In genomic region chr6:49929340-49929739, GRCh38 we compare ENCODE assay signal across 32 cellular contexts. TPM values are rescaled to one million over a fixed set of nuclear protein-coding genes. Genes with fewer than 3 reads are reported as not detected.
"Had no signal": no experiment of that assay in that cellular context is flagged by ENCODE, and none has a peak within 500 bp of the region (broad histone marks: within the 10 kb centered on the region; RNA-seq: fewer than 3 reads in every experiment).

No MANE protein-coding gene starts in this region.

- ATAC-seq: stimulated activated effector memory CD8-positive, alpha-beta T cell treated with anti-CD3 and anti-CD28 coated beads, Interleukin-12 subunit alpha, Interleukin-12 subunit beta, amount 100 ng/mL, for 72 hours; stimulated activated memory B cell treated with anti-CD40 and anti-IgM and Interleukin-4, amounts not matched to agents 10 μg/mL and 1 μg/mL and 100 μg/mL, for 72 hours; stimulated activated naive B cell treated with anti-CD40 and anti-IgM and Interleukin-4, amounts not matched to agents 10 μg/mL and 1 μg/mL and 100 μg/mL, for 72 hours; stimulated activated naive CD8-positive, alpha-beta T cell treated with anti-CD3 and anti-CD28 coated beads, Interleukin-15, amount 100 ng/mL, for 72 hours; stimulated activated naive CD8-positive, alpha-beta T cell treated with anti-CD3 and anti-CD28 coated beads, Interleukin-15, Interleukin-2, amounts not matched to agents 100 U/mL and 50 U/mL, for 24 hours; upper lobe of right lung had no signal

- H3K4me1 ChIP-seq: stomach, suprapubic skin, testis, thyroid gland, tibial artery, tibial nerve, transverse colon, upper lobe of left lung, upper lobe of right lung, uterus, vagina had no signal

- H3K27me3 ChIP-seq: testis, thyroid gland, tibial artery, tibial nerve, transverse colon, upper lobe of left lung, upper lobe of right lung, uterus, vagina had no signal

- H3K27ac ChIP-seq: stomach, suprapubic skin, testis, thoracic aorta, thyroid gland, tibial artery, tibial nerve, transverse colon, upper lobe of left lung, upper lobe of right lung, uterus, vagina had no signal

- FAIRE-seq: urothelium cell line had no signal

- H3K9me3 ChIP-seq: stomach, suprapubic skin, testis, thoracic aorta, thyroid gland, tibial artery, tibial nerve, transverse colon, upper lobe of left lung, upper lobe of right lung, uterus, vagina had no signal

- DNase-seq: stimulated activated CD4-positive, alpha-beta T cell treated with anti-CD3 and anti-CD28 coated beads, Interleukin-2, amount 100 ng/mL, for 48 hours; stimulated activated CD4-positive, alpha-beta T cell treated with anti-CD3 and anti-CD28 coated beads, Interleukin-4, amount 100 ng/mL, for 1 hour; stimulated activated CD4-positive, alpha-beta T cell treated with anti-CD3 and anti-CD28 coated beads, Interleukin-4, amount 100 ng/mL, for 24 hours; stimulated activated CD4-positive, alpha-beta T cell treated with anti-CD3 and anti-CD28 coated beads, Interleukin-4, amount 100 ng/mL, for 4 hours; stimulated activated CD8-positive, alpha-beta memory T cell treated with anti-CD3 and anti-CD28 coated beads, Interleukin-4, amount 100 ng/mL, for 48 hours; stimulated activated naive B cell treated with anti-CD40 and anti-IgM and Interleukin-4, amounts not matched to agents 10 μg/mL and 1 μg/mL and 100 μg/mL, for 72 hours; stimulated activated naive CD4-positive, alpha-beta T cell; stimulated activated naive CD4-positive, alpha-beta T cell treated with Interleukin-2 at 50 U/mL for 16 hours; stimulated activated naive CD8-positive, alpha-beta T cell treated with anti-CD3 and anti-CD28 coated beads, Interleukin-15, amount 100 ng/mL, for 72 hours; stimulated activated naive CD8-positive, alpha-beta T cell treated with anti-CD3 and anti-CD28 coated beads, Interleukin-15, Interleukin-2, amounts not matched to agents 100 U/mL and 50 U/mL, for 24 hours; stomach; substantia nigra; testis; thyroid gland; tibial artery; transverse colon; trophoblast cell; upper lobe of left lung; upper lobe of right lung; uterus had no signal

- H3K36me3 ChIP-seq: stomach, suprapubic skin, thoracic aorta, thyroid gland, tibial artery, tibial nerve, transverse colon, upper lobe of left lung, upper lobe of right lung, uterus, vagina had no signal

- H3K4me3 ChIP-seq: stomach, suprapubic skin, testis, thoracic aorta, thyroid gland, tibial artery, tibial nerve, transverse colon, upper lobe of left lung, upper lobe of right lung, uterus, vagina had no signal

RNA-seq across cellular contexts. Expression of gene DEFB114, which starts 34.6 kb away (rescaled TPM):
- total RNA-seq: stomach, subcutaneous adipose tissue, suprapubic skin, temporal lobe, testis, thoracic aorta, thyroid gland, tibial nerve, transverse colon, upper lobe of left lung, upper lobe of right lung, ureter, urinary bladder, uterus, vagina had no signal
- polyA plus RNA-seq: stomach, thymus, urinary bladder had no signal

RNA-seq across cellular contexts. Expression of gene DEFB113, which starts 40.1 kb away (rescaled TPM):
- total RNA-seq: stomach, subcutaneous adipose tissue, suprapubic skin, temporal lobe, testis, thoracic aorta, thyroid gland, tibial nerve, transverse colon, upper lobe of left lung, upper lobe of right lung, ureter, urinary bladder, uterus, vagina had no signal
- polyA plus RNA-seq: stomach, thymus, urinary bladder had no signal
